ENCODE assay signal across 8 cellular contexts in the genomic region with DNA sequence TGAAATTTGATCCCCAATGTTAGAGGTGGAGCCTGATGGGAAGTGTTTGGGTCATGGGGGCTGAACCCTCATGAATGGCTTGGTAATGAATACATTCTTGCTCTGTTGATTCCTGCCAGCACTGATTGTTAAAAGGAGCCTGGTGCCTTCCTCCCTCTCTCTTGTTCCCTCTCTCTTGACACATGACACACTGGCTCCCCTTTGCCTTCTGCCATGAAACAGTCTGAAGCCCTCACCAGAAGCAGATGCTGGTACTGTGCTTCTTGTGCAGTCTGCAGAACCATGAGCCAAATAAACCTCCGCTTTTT. TPM values are rescaled to one million over a fixed set of nuclear protein-coding genes. Genes with fewer than 3 reads are reported as not detected.
DNase-seq lines count a peak whose midpoint lies in the region; ATAC-seq and TF ChIP-seq lines count a peak whose summit lies in the region.

No MANE protein-coding gene starts in this region.

- H3K4me3 Mint-ChIP-seq in activated T-cell treated with anti-CD3 and anti-CD28 coated beads, Interleukin-2, amount 50 U/mL, for 72 hours, result peak overlapping the region; percentile 13 to 67
- H3K4me3 Mint-ChIP-seq in mesothelial cell of epicardium, result no peak overlapping the region

- peak; percentile 57 for DNase-seq in NCI-H2171 treated with DMSO at 0.1 percent for 48 hours (lab: John Stamatoyannopoulos, UW)
- no peak for DNase-seq in NCI-H2171 (lab: John Stamatoyannopoulos, UW)
- DNase-seq in activated T-cell treated with anti-CD3 and anti-CD28 coated beads, Interleukin-2, amount 50 U/mL, for 72 hours, result no peak
- no peak for DNase-seq in mesothelial cell of epicardium (ENCODE audit: low spot score in 2 of 2, unreplicated experiment in 2 of 2)
- no peak for DNase-seq in caudate nucleus (lab: John Stamatoyannopoulos, UW)
- DNase-seq in GM13976 (ENCODE audit: low spot score), result no peak
- no peak for DNase-seq in AG20443 (ENCODE audit: low spot score)

- TF ChIP-seq CTCF in mesothelial cell of epicardium (IDR thresholded peaks at IDR 0.05; ENCODE audit: unreplicated experiment), result no peak
- no peak for TF ChIP-seq CTCF in GM13976 (IDR thresholded peaks at IDR 0.05; ENCODE audit: borderline replicate concordance, control extremely low read depth, extremely low read depth, insufficient read depth, missing control alignments)

- in situ Hi-C loops in GM13976 (cut with MboI; ENCODE audit: low sequenced_read_pairs, unreplicated experiment), result no loop called here

- no peak overlapping the region for H3K27ac Mint-ChIP-seq in activated T-cell treated with anti-CD3 and anti-CD28 coated beads, Interleukin-2, amount 50 U/mL, for 72 hours
- H3K27ac Mint-ChIP-seq in mesothelial cell of epicardium, result peak overlapping the region; percentile 97

- H3K27me3 Mint-ChIP-seq in activated T-cell treated with anti-CD3 and anti-CD28 coated beads, Interleukin-2, amount 50 U/mL, for 72 hours (ENCODE audit: low read depth), result peaks cover 20% of the 10 kb centered on the region
- no peaks in the 10 kb centered on the region for H3K27me3 Mint-ChIP-seq in mesothelial cell of epicardium (ENCODE audit: low read depth)

- ATAC-seq in HG03135 (IDR thresholded peaks at IDR 0.05; ENCODE audit: unreplicated experiment), result peak; percentile 25
- peak; percentile 34 to 40 for ATAC-seq in activated T-cell treated with anti-CD3 and anti-CD28 coated beads, Interleukin-2, amount 50 U/mL, for 72 hours (replicated peaks in 1 of 2)

- H3K27ac ChIP-seq in caudate nucleus (ENCODE audit: low read depth, low read length), result no peak overlapping the region

- H3K4me1 Mint-ChIP-seq in activated T-cell treated with anti-CD3 and anti-CD28 coated beads, Interleukin-2, amount 50 U/mL, for 72 hours (ENCODE audit: low read depth), result peaks cover 18% of the 10 kb centered on the region
- peaks cover 27% of the 10 kb centered on the region for H3K4me1 Mint-ChIP-seq in mesothelial cell of epicardium

- peaks cover 0 to 2% of the 10 kb centered on the region in 2 donors for H3K9me3 Mint-ChIP-seq in activated T-cell treated with anti-CD3 and anti-CD28 coated beads, Interleukin-2, amount 50 U/mL, for 72 hours
- no peaks in the 10 kb centered on the region for H3K9me3 Mint-ChIP-seq in mesothelial cell of epicardium

- H3K36me3 Mint-ChIP-seq in activated T-cell treated with anti-CD3 and anti-CD28 coated beads, Interleukin-2, amount 50 U/mL, for 72 hours (ENCODE audit: insufficient read depth in 2 of 2), result peaks cover 0 to 1% of the 10 kb centered on the region in 2 donors
- no peaks in the 10 kb centered on the region for H3K36me3 Mint-ChIP-seq in mesothelial cell of epicardium

RNA-seq across cellular contexts. Expression of a gene that starts 30.6 kb away (rescaled TPM):
- 10 to 100 TPM; 33.2 to 37.2 TPM for total RNA-seq in activated T-cell treated with anti-CD3 and anti-CD28 coated beads, Interleukin-2, amount 50 U/mL, for 72 hours
- total RNA-seq in mesothelial cell of epicardium, result 43.8 to 45.6 TPM (median 45.3 TPM) in 3 replicates
